8 cellular contexts compared by ENCODE assay signal in genomic region chr20:62652051-62652893, GRCh38. TPM values are rescaled to one million over a fixed set of nuclear protein-coding genes. Genes with fewer than 3 reads are reported as not detected.
A peak's percentile ranks its signal among the peaks of the same experiment; 100 is the strongest.
DNase-seq lines count a peak whose midpoint lies in the region; ATAC-seq and TF ChIP-seq lines count a peak whose summit lies in the region.

No MANE protein-coding gene starts in this region.

- no peaks in the 10 kb centered on the region for H3K9me3 Mint-ChIP-seq in activated naive CD8-positive, alpha-beta T cell treated with anti-CD3 and anti-CD28 coated beads, Interleukin-2, amount 50 U/mL, for 24 hours

- peak; percentile 51 to 68 for DNase-seq in SHP77 (lab: John Stamatoyannopoulos, UW)
- no peak for DNase-seq in SHP77 treated with DMSO at 0.1 percent for 48 hours (lab: John Stamatoyannopoulos, UW)
- DNase-seq in SJSA1 (ENCODE audit: low read depth in 1 of 2, low spot score in 2 of 2), result peak; percentile 93 to 96
- DNase-seq in activated naive CD8-positive, alpha-beta T cell treated with anti-CD3 and anti-CD28 coated beads, Interleukin-2, amount 50 U/mL, for 24 hours, result peak; percentile 59
- peak; percentile 24 to 99 for DNase-seq in cardiac muscle cell (ENCODE audit: low read depth in 1 of 2, low spot score in 1 of 2)
- DNase-seq in trophoblast cell, result peak; percentile 97 to 98
- DNase-seq in upper lobe of left lung, result peak; percentile 93 to 96

- H4K8ac ChIP-seq in trophoblast cell (ENCODE audit: low read depth, low read length), result no peak overlapping the region

- TF ChIP-seq CTCF in cardiac muscle cell (IDR thresholded peaks at IDR 0.05; ENCODE audit: low read depth, low read length), result no peak
- peak in 5 of 6 experiments; percentile 16 to 55 (median 39) for TF ChIP-seq CTCF in upper lobe of left lung (IDR thresholded peaks at IDR 0.05)

- H3K9ac ChIP-seq in trophoblast cell (ENCODE audit: low read length), result no peak overlapping the region

- H3K4ac ChIP-seq in trophoblast cell (ENCODE audit: low read depth, low read length), result no peak overlapping the region

- ATAC-seq in HG03045 (IDR thresholded peaks at IDR 0.05; ENCODE audit: unreplicated experiment), result peak; percentile 60
- peak; percentile 65 for ATAC-seq in activated naive CD8-positive, alpha-beta T cell treated with anti-CD3 and anti-CD28 coated beads, Interleukin-2, amount 50 U/mL, for 24 hours
- ATAC-seq in upper lobe of left lung (ENCODE audit: low FRiP score in 2 of 2), result peak; percentile 93 to 95

- peaks cover 23% of the 10 kb centered on the region for H3K36me3 Mint-ChIP-seq in activated naive CD8-positive, alpha-beta T cell treated with anti-CD3 and anti-CD28 coated beads, Interleukin-2, amount 50 U/mL, for 24 hours (ENCODE audit: low read depth)

- no peak overlapping the region for H2AFZ ChIP-seq in trophoblast cell (ENCODE audit: insufficient read depth, low read length, poor library complexity)

- H4K91ac ChIP-seq in trophoblast cell (ENCODE audit: low read depth, low read length), result no peak overlapping the region

- H3K79me2 ChIP-seq in trophoblast cell (ENCODE audit: control insufficient read depth, insufficient read depth, low read length, poor library complexity), result no peaks in the 10 kb centered on the region

- H3K4me3 ChIP-seq in SJSA1 (peak overlapping the region; percentile 20), cardiac muscle cell (no peak overlapping the region), trophoblast cell (ENCODE audit: low read depth, low read length) (no peak overlapping the region), upper lobe of left lung (peak overlapping the region in 3 of 4 donors; percentile 26 to 37 (median 36))

- H3K4me1 ChIP-seq in SJSA1 (replicated peaks) (peaks cover 26% of the 10 kb centered on the region), cardiac muscle cell (ENCODE audit: low read depth) (peaks cover 9% of the 10 kb centered on the region), trophoblast cell (ENCODE audit: control insufficient read depth in 1 of 2, insufficient read depth in 2 of 2, low read length in 2 of 2) (peaks cover 7 to 12% of the 10 kb centered on the region in 2 experiments), upper lobe of left lung (peaks cover 48 to 74% (median 49%) of the 10 kb centered on the region in 4 donors)

- H2BK5ac ChIP-seq in trophoblast cell (ENCODE audit: low read depth, low read length, poor library complexity), result no peak overlapping the region

- peak overlapping the region; percentile 67 for H3K27ac ChIP-seq in SJSA1
- H3K27ac ChIP-seq in cardiac muscle cell, result no peak overlapping the region
- peak overlapping the region; percentile 11 for H3K27ac ChIP-seq in trophoblast cell (ENCODE audit: low read depth, low read length)
- peak overlapping the region; percentile 90 to 98 (median 96) for H3K27ac ChIP-seq in upper lobe of left lung

- peaks cover 2% of the 10 kb centered on the region; the same call in 1 of the 2 replicates for H3K36me3 ChIP-seq in SJSA1
- no peaks in the 10 kb centered on the region for H3K36me3 ChIP-seq in cardiac muscle cell
- no peaks in the 10 kb centered on the region for H3K36me3 ChIP-seq in trophoblast cell (ENCODE audit: control insufficient read depth in 1 of 2, insufficient read depth in 2 of 2, low read length in 2 of 2)
- peaks cover 0 to 57% (median 7%) of the 10 kb centered on the region in 4 donors for H3K36me3 ChIP-seq in upper lobe of left lung

- H3K9me3 ChIP-seq in SJSA1 (replicated peaks) (no peaks in the 10 kb centered on the region), cardiac muscle cell (ENCODE audit: low read depth) (no peaks in the 10 kb centered on the region), trophoblast cell (ENCODE audit: insufficient read depth, low read depth, low read length) (peaks cover 1% of the 10 kb centered on the region), upper lobe of left lung (no peaks in the 10 kb centered on the region)

- peak overlapping the region; percentile 68 for H3K4me3 Mint-ChIP-seq in activated naive CD8-positive, alpha-beta T cell treated with anti-CD3 and anti-CD28 coated beads, Interleukin-2, amount 50 U/mL, for 24 hours

- H3K14ac ChIP-seq in trophoblast cell (ENCODE audit: low read length), result no peak overlapping the region

- H2BK120ac ChIP-seq in trophoblast cell (ENCODE audit: insufficient read depth, low read length, poor library complexity), result no peak overlapping the region

- no peak overlapping the region for H3K18ac ChIP-seq in trophoblast cell (ENCODE audit: low read length)

- no CpG with 5 or more reads among the region's 43 CpGs for WGBS in trophoblast cell (ENCODE audit: extremely low coverage, insufficient coverage, insufficient read length)
- WGBS in upper lobe of left lung, 2 donors, result 0 to 10% methylated on average over 13 to 26 of the region's 43 CpGs

- H4K12ac ChIP-seq in trophoblast cell (ENCODE audit: low read depth, low read length), result no peak overlapping the region

- H3K79me1 ChIP-seq in trophoblast cell (ENCODE audit: low read length), result no peaks in the 10 kb centered on the region

- no peak overlapping the region for H2AK5ac ChIP-seq in trophoblast cell (ENCODE audit: low read length)

- H2BK12ac ChIP-seq in trophoblast cell (ENCODE audit: low read length), result no peak overlapping the region

- peak overlapping the region; percentile 73 for H3K27ac Mint-ChIP-seq in activated naive CD8-positive, alpha-beta T cell treated with anti-CD3 and anti-CD28 coated beads, Interleukin-2, amount 50 U/mL, for 24 hours

- H3K27me3 ChIP-seq in SJSA1 (replicated peaks) (no peaks in the 10 kb centered on the region), cardiac muscle cell (no peaks in the 10 kb centered on the region), trophoblast cell (ENCODE audit: insufficient read depth, low read length) (no peaks in the 10 kb centered on the region), upper lobe of left lung (no peaks in the 10 kb centered on the region)

- no peaks in the 10 kb centered on the region for H3K27me3 Mint-ChIP-seq in activated naive CD8-positive, alpha-beta T cell treated with anti-CD3 and anti-CD28 coated beads, Interleukin-2, amount 50 U/mL, for 24 hours

- TF ChIP-seq POLR2A in upper lobe of left lung (IDR thresholded peaks at IDR 0.05), result peak in 3 of 4 donors; percentile 48 to 84 (median 61)

- peak; percentile 89 to 99 (median 94) for TF ChIP-seq EP300 in upper lobe of left lung (IDR thresholded peaks at IDR 0.05)

- H3K4me2 ChIP-seq in trophoblast cell (ENCODE audit: low read length), result peak overlapping the region; percentile 28

- peaks cover 37% of the 10 kb centered on the region for H3K4me1 Mint-ChIP-seq in activated naive CD8-positive, alpha-beta T cell treated with anti-CD3 and anti-CD28 coated beads, Interleukin-2, amount 50 U/mL, for 24 hours

- H3K23ac ChIP-seq in trophoblast cell (ENCODE audit: low read length), result no peak overlapping the region

RNA-seq across cellular contexts. Expression of gene SLCO4A1, which starts 10.0 kb away (rescaled TPM):
- 6.0 and 13.3 TPM in 2 replicates for total RNA-seq in SJSA1 (2014; rRNA removed; shearing (Covaris generic))
- total RNA-seq in cardiac muscle cell, result 0.15 and 1.4 TPM in 2 replicates
- polyA plus RNA-seq in cardiac muscle cell, result 0.67 and 1.0 TPM in 2 replicates
- polyA plus RNA-seq in trophoblast cell (2013), result 63.6 and 64.8 TPM in 2 replicates
- total RNA-seq in upper lobe of left lung, result 10 to 100 TPM; 39.9 to 86.7 (median 49.1) TPM

RNA-seq across cellular contexts. Expression of gene NTSR1, which starts 56.4 kb away (rescaled TPM):
- not detected in 2 replicates for total RNA-seq in SJSA1 (2014; rRNA removed; shearing (Covaris generic))
- total RNA-seq in cardiac muscle cell, result 0.03 and 0.07 TPM in 2 replicates
- polyA plus RNA-seq in cardiac muscle cell, result 0.34 TPM in 1 of 2 replicates, not detected in the other
- 0.03 and 0.08 TPM in 2 replicates for polyA plus RNA-seq in trophoblast cell (2013)
- 1 to 10 TPM in 1 of 6 donors, under 1 TPM in 4, not detected in 1; 0.20 to 1.4 (median 0.26) TPM for total RNA-seq in upper lobe of left lung

Comparison
In these comparisons a context has a peak if more than half of its experiments do, and no peak if none do; other contexts are left out.
1. H3K4me3 ChIP-seq: peak in SJSA1 (single experiment) and upper lobe of left lung (3 of 4); none in cardiac muscle cell (single experiment) and trophoblast cell (single experiment).
2. Peak in every context shown above with its lines, with median percentiles within 50 percentile points of each other: ATAC-seq.